In genomic region chr4:182748283-182748682, GRCh38 we compare ENCODE assay signal across 20 cellular contexts.
A peak's percentile ranks its signal among the peaks of the same experiment; 100 is the strongest.
DNase-seq lines count a peak whose midpoint lies in the region; ATAC-seq, FAIRE-seq and TF ChIP-seq lines count a peak whose summit lies in the region.
"Had no signal": no experiment of that assay in that cellular context is flagged by ENCODE, and none has a peak within 500 bp of the region (broad histone marks: within the 10 kb centered on the region; RNA-seq: fewer than 3 reads in every experiment).

No MANE protein-coding gene starts in this region.

- dilution Hi-C loops in endothelial cell of umbilical vein (cut with MboI; ENCODE audit: extremely low pct_ligation_motif_present, low sequenced_read_pairs) = no loop called here

- no peak overlapping the region for H3K4me2 ChIP-seq in endothelial cell of umbilical vein (ENCODE audit: insufficient read depth, low read length)

- peaks cover 10% of the 10 kb centered on the region for H3K9me3 Mint-ChIP-seq in HFFc6
- peaks cover 3% of the 10 kb centered on the region for H3K9me3 Mint-ChIP-seq in stimulated activated memory B cell treated with anti-CD40 and anti-IgM and Interleukin-4, amounts not matched to agents 10 μg/mL and 1 μg/mL and 100 μg/mL, for 72 hours
- peaks cover 9% of the 10 kb centered on the region for H3K9me3 Mint-ChIP-seq in chondrocyte (ENCODE audit: low read depth)

- CTCF ChIA-PET in endothelial cell of umbilical vein (lab: Charles Lee) = interaction anchor here (0.8 to 2.6 kb wide), 7 partner anchors 7 to 255 kb away, joined by 3 to 8 read pairs (median 3); no protein-coding TSS in a partner anchor

- peaks cover 37% of the 10 kb centered on the region for H3K4me1 ChIP-seq in endothelial cell of umbilical vein (ENCODE audit: control insufficient read depth, extremely low read depth, insufficient read depth, low read length)
- peaks cover 34% of the 10 kb centered on the region for H3K4me1 ChIP-seq in mesodermal cell (ENCODE audit: control insufficient read depth, insufficient read depth, low read length, poor library complexity, severe bottlenecking)
- H3K4me1 ChIP-seq: Caco-2, Peyer's patch had no signal

- no peaks in the 10 kb centered on the region for H3K27me3 ChIP-seq in endothelial cell of umbilical vein (ENCODE audit: control insufficient read depth in 2 of 2, insufficient read depth in 2 of 2, low read length in 2 of 2)
- H3K27me3 ChIP-seq: Peyer's patch had no signal

- no peak for TF ChIP-seq POLR2A in endothelial cell of umbilical vein (IDR thresholded peaks at IDR 0.05; ENCODE audit: low read depth, low read length)

- no peaks in the 10 kb centered on the region for H3K79me2 ChIP-seq in endothelial cell of umbilical vein (ENCODE audit: control insufficient read depth, insufficient read depth, low read length)

- H3K9ac ChIP-seq in endothelial cell of umbilical vein (replicated peaks; ENCODE audit: extremely low read depth, insufficient read depth, low read length) = no peak overlapping the region
- H3K9ac ChIP-seq: GM23248 had no signal

- DNase-seq in HFFc6 (no peak), endothelial cell of umbilical vein (ENCODE audit: low read depth, low spot score) (peak; percentile 5), putamen (ENCODE audit: low spot score) (peak; percentile 11), chondrocyte (ENCODE audit: low spot score) (no peak), NCI-H187 treated with DMSO at 0.1 percent for 48 hours (lab: John Stamatoyannopoulos, UW) (no peak)
- DNase-seq in stimulated activated naive CD8-positive, alpha-beta T cell treated with anti-CD3 and anti-CD28 coated beads, Interleukin-15, Interleukin-2, amounts not matched to agents 100 U/mL and 50 U/mL, for 24 hours = no peak
- DNase-seq: Caco-2, DMS79, MM.1S, NCI-H1105 treated with DMSO at 0.1 percent for 48 hours, NCI-H187, NCI-H2171, NCI-H446 treated with DMSO at 0.1 percent for 48 hours, NCI-H82, Peyer's patch had no signal

- no TSS peak for BruUV-seq in endothelial cell of umbilical vein (replicated peaks; lab: Mats Ljungman, UMichigan)

- intact Hi-C loops in endothelial cell of umbilical vein (cut with micrococcal nuclease) = loop anchor here (5.0 kb wide), 1 partner anchor 156 kb away; no protein-coding TSS in a partner anchor

- no peak overlapping the region for H3K4me3 Mint-ChIP-seq in HFFc6
- no peak overlapping the region for H3K4me3 Mint-ChIP-seq in stimulated activated memory B cell treated with anti-CD40 and anti-IgM and Interleukin-4, amounts not matched to agents 10 μg/mL and 1 μg/mL and 100 μg/mL, for 72 hours
- H3K4me3 Mint-ChIP-seq in chondrocyte (ENCODE audit: unreplicated experiment) = no peak overlapping the region
- H3K4me3 Mint-ChIP-seq: CD14-positive monocyte had no signal

- H3K9me1 ChIP-seq in endothelial cell of umbilical vein (replicated peaks; ENCODE audit: control insufficient read depth, extremely low read depth, insufficient read depth, low read length) = no peaks in the 10 kb centered on the region

- H3K27me3 Mint-ChIP-seq in HFFc6 (ENCODE audit: insufficient read depth) (no peaks in the 10 kb centered on the region), chondrocyte (ENCODE audit: low read depth) (no peaks in the 10 kb centered on the region)
- H3K27me3 Mint-ChIP-seq in stimulated activated memory B cell treated with anti-CD40 and anti-IgM and Interleukin-4, amounts not matched to agents 10 μg/mL and 1 μg/mL and 100 μg/mL, for 72 hours = no peaks in the 10 kb centered on the region

- peaks cover 2% of the 10 kb centered on the region for H3K9me3 ChIP-seq in endothelial cell of umbilical vein (replicated peaks; ENCODE audit: control insufficient read depth, insufficient read depth, low read length)
- H3K9me3 ChIP-seq in mesodermal cell (ENCODE audit: control insufficient read depth, low read length) = peaks cover 9% of the 10 kb centered on the region
- H3K9me3 ChIP-seq: Caco-2, Peyer's patch had no signal

- TF ChIP-seq CTCF in HFFc6 (IDR thresholded peaks at IDR 0.05) (no peak), endothelial cell of umbilical vein (IDR thresholded peaks at IDR 0.05; ENCODE audit: extremely low read depth in 1 of 2, insufficient read depth in 1 of 2, low read depth in 1 of 2, low read length in 2 of 2) (no peak), chondrocyte (IDR thresholded peaks at IDR 0.05) (no peak)

- no peak overlapping the region for H2AFZ ChIP-seq in endothelial cell of umbilical vein (ENCODE audit: low read depth, low read length)
- H2AFZ ChIP-seq: GM23248 had no signal

- ATAC-seq in stimulated activated memory B cell treated with anti-CD40 and anti-IgM and Interleukin-4, amounts not matched to agents 10 μg/mL and 1 μg/mL and 100 μg/mL, for 72 hours = no peak
- no peak for ATAC-seq in stimulated activated naive CD8-positive, alpha-beta T cell treated with anti-CD3 and anti-CD28 coated beads, Interleukin-15, Interleukin-2, amounts not matched to agents 100 U/mL and 50 U/mL, for 24 hours
- ATAC-seq: GM12878 had no signal

- H3K27ac ChIP-seq in endothelial cell of umbilical vein (ENCODE audit: insufficient read depth, low read depth, low read length) (peak overlapping the region; percentile 48), mesodermal cell (ENCODE audit: low read depth, low read length, severe bottlenecking) (peak overlapping the region; percentile 43)
- H3K27ac ChIP-seq: GM23248, Peyer's patch had no signal

- FAIRE-seq in endothelial cell of umbilical vein (lab: Jason Lieb, UNC) = no peak
- FAIRE-seq: GM12878 had no signal

- H3K36me3 Mint-ChIP-seq in HFFc6 (ENCODE audit: low read depth) (peaks cover 32% of the 10 kb centered on the region), chondrocyte (ENCODE audit: low read depth) (peaks cover 11% of the 10 kb centered on the region)
- H3K36me3 Mint-ChIP-seq in stimulated activated memory B cell treated with anti-CD40 and anti-IgM and Interleukin-4, amounts not matched to agents 10 μg/mL and 1 μg/mL and 100 μg/mL, for 72 hours = no peaks in the 10 kb centered on the region
- H3K36me3 Mint-ChIP-seq: CD14-positive monocyte had no signal

- POLR2A ChIA-PET in endothelial cell of umbilical vein (lab: Charles Lee) = no interaction called here

- H3K27ac Mint-ChIP-seq in HFFc6 = peak overlapping the region; percentile 61
- H3K27ac Mint-ChIP-seq in stimulated activated memory B cell treated with anti-CD40 and anti-IgM and Interleukin-4, amounts not matched to agents 10 μg/mL and 1 μg/mL and 100 μg/mL, for 72 hours = no peak overlapping the region
- H3K27ac Mint-ChIP-seq in chondrocyte (ENCODE audit: unreplicated experiment) = no peak overlapping the region
- H3K27ac Mint-ChIP-seq: CD14-positive monocyte had no signal

- H3K4me1 Mint-ChIP-seq in HFFc6 (ENCODE audit: low read depth) (peaks cover 52% of the 10 kb centered on the region), chondrocyte (ENCODE audit: low read depth) (peaks cover 37% of the 10 kb centered on the region)
- no peaks in the 10 kb centered on the region for H3K4me1 Mint-ChIP-seq in stimulated activated memory B cell treated with anti-CD40 and anti-IgM and Interleukin-4, amounts not matched to agents 10 μg/mL and 1 μg/mL and 100 μg/mL, for 72 hours
- H3K4me1 Mint-ChIP-seq: CD14-positive monocyte had no signal

- H3K36me3 ChIP-seq in endothelial cell of umbilical vein (ENCODE audit: control insufficient read depth in 2 of 2, extremely low read depth in 1 of 2, insufficient read depth in 2 of 2, low read length in 2 of 2) = no peaks in the 10 kb centered on the region
- H3K36me3 ChIP-seq in mesodermal cell (ENCODE audit: control insufficient read depth, insufficient read depth, low read length) = peaks cover 46% of the 10 kb centered on the region
- H3K36me3 ChIP-seq: Peyer's patch had no signal

- H3K4me3 ChIP-seq in endothelial cell of umbilical vein (replicated peaks in 1 of 3; ENCODE audit: insufficient read depth in 1 of 3, low read depth in 1 of 3, low read length in 3 of 3) = no peak overlapping the region
- H3K4me3 ChIP-seq in mesodermal cell (ENCODE audit: extremely low read depth, insufficient read depth, low read length, poor library complexity, severe bottlenecking) = no peak overlapping the region
- H3K4me3 ChIP-seq: GM12878, GM23248, Peyer's patch had no signal

- 91 to 98% methylated on average over 8 of the region's 8 CpGs for WGBS in mesodermal cell (ENCODE audit: insufficient coverage in 2 of 2), 2 experiments

- H4K20me1 ChIP-seq in endothelial cell of umbilical vein (replicated peaks; ENCODE audit: control insufficient read depth, extremely low read depth, insufficient read depth, low read length) = no peaks in the 10 kb centered on the region

TF ChIP-seq in endothelial cell of umbilical vein, 7 proteins besides CTCF, POLR2A, EP300 and RAD21:
- no peak for TF ChIP-seq GATA2 (IDR thresholded peaks at IDR 0.05; ENCODE audit: insufficient read depth, insufficient read length, low read depth, low read length)

Comparison
In these comparisons a context has a peak if more than half of its experiments do, and no peak if none do; other contexts are left out.
1. DNase-seq: peak in endothelial cell of umbilical vein (single experiment) and putamen (single experiment); none in HFFc6 (single experiment), chondrocyte (single experiment), NCI-H187 treated with DMSO at 0.1 percent for 48 hours (single experiment) and stimulated activated naive CD8-positive, alpha-beta T cell treated with anti-CD3 and anti-CD28 coated beads, Interleukin-15, Interleukin-2, amounts not matched to agents 100 U/mL and 50 U/mL, for 24 hours (single experiment).